Comparison of ENCODE assay signal across 1 cellular context in genomic region chr2:142989276-142990204, GRCh38.
TF ChIP-seq lines count a peak whose summit lies in the region.

No MANE protein-coding gene starts in this region.

TF ChIP-seq in HEK293, 187 proteins besides CTCF, POLR2A, EP300 and RAD21 (continued from another document):
- TF ChIP-seq KLF7 (tag by site-specific recombination; IDR thresholded peaks at IDR 0.05; ENCODE audit: borderline replicate concordance): no peak
- no peak for TF ChIP-seq GLIS1 (tag by site-specific recombination; IDR thresholded peaks at IDR 0.05)
- TF ChIP-seq ZNF785 (tag by site-specific recombination; IDR thresholded peaks at IDR 0.05): no peak
- TF ChIP-seq, protein P1, sequence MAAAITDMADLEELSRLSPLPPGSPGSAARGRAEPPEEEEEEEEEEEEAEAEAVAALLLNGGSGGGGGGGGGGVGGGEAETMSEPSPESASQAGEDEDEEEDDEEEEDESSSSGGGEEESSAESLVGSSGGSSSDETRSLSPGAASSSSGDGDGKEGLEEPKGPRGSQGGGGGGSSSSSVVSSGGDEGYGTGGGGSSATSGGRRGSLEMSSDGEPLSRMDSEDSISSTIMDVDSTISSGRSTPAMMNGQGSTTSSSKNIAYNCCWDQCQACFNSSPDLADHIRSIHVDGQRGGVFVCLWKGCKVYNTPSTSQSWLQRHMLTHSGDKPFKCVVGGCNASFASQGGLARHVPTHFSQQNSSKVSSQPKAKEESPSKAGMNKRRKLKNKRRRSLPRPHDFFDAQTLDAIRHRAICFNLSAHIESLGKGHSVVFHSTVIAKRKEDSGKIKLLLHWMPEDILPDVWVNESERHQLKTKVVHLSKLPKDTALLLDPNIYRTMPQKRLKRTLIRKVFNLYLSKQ (tag by site-specific recombination; IDR thresholded peaks at IDR 0.05; ENCODE audit: borderline replicate concordance): no peak
- TF ChIP-seq OVOL3 (tag by site-specific recombination; IDR thresholded peaks at IDR 0.05): no peak
- TF ChIP-seq ZBTB21 (tag by site-specific recombination; IDR thresholded peaks at IDR 0.05): no peak
- TF ChIP-seq, protein P2, sequence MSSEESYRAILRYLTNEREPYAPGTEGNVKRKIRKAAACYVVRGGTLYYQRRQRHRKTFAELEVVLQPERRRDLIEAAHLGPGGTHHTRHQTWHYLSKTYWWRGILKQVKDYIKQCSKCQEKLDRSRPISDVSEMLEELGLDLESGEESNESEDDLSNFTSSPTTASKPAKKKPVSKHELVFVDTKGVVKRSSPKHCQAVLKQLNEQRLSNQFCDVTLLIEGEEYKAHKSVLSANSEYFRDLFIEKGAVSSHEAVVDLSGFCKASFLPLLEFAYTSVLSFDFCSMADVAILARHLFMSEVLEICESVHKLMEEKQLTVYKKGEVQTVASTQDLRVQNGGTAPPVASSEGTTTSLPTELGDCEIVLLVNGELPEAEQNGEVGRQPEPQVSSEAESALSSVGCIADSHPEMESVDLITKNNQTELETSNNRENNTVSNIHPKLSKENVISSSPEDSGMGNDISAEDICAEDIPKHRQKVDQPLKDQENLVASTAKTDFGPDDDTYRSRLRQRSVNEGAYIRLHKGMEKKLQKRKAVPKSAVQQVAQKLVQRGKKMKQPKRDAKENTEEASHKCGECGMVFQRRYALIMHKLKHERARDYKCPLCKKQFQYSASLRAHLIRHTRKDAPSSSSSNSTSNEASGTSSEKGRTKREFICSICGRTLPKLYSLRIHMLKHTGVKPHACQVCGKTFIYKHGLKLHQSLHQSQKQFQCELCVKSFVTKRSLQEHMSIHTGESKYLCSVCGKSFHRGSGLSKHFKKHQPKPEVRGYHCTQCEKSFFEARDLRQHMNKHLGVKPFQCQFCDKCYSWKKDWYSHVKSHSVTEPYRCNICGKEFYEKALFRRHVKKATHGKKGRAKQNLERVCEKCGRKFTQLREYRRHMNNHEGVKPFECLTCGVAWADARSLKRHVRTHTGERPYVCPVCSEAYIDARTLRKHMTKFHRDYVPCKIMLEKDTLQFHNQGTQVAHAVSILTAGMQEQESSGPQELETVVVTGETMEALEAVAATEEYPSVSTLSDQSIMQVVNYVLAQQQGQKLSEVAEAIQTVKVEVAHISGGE (tag by site-specific recombination; conservative IDR thresholded peaks at IDR 0.05; ENCODE audit: low read depth): 0 out of 2 replicates have a peak, but pooled peaks have one; percentile 27
- peak; percentile 55 for TF ChIP-seq ZNF654 (tag by site-specific recombination; IDR thresholded peaks at IDR 0.05; ENCODE audit: low read depth)
- TF ChIP-seq ZNF311 (tag by site-specific recombination; IDR thresholded peaks at IDR 0.05; ENCODE audit: borderline replicate concordance): no peak
- TF ChIP-seq TRIM28 (IDR thresholded peaks at IDR 0.05; ENCODE audit: borderline replicate concordance, low read length): no peak
